8 cellular contexts compared by ENCODE assay signal in the genomic region with DNA sequence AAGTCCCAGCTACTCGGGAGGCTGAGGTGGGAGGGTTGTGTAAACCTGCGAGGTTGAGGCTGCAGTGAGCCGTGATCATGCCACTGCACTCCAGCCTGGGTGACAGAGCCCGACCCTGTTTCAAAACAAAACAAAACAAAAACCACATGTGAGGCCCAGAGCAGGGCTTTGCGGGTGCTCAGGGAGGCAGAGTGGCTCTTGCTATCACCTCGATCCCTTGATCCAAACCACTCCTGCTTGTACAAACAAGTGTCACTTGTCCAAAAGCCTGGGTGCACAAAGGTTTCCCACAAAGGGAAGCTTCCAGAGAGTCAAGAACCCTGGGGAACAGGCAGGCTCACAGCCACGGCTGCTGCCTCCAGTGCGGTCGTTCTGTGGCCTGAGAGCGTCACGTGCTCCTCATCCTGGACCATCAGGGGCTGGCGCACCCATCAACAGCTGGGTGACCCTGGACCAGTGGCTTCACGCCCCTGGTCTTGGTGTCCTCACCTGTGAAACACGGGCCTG.
DNase-seq lines count a peak whose midpoint lies in the region; ATAC-seq and TF ChIP-seq lines count a peak whose summit lies in the region.

No MANE protein-coding gene starts in this region.

- H3K27ac ChIP-seq in liver (ENCODE audit: low read depth in 1 of 2, low read length in 2 of 2) (peak overlapping the region; percentile 59 to 63), stomach (peak overlapping the region; percentile 79 to 99 (median 97))

- H3K27me3 ChIP-seq in liver (ENCODE audit: control insufficient read depth in 4 of 4, insufficient read depth in 4 of 4, low read length in 3 of 4) (no peaks in the 10 kb centered on the region), stomach (no peaks in the 10 kb centered on the region)

- intact Hi-C loops in stomach (cut with DNase I; ENCODE audit: low total_unique reads): no loop called here

- DNase-seq in NCI-H2029 treated with DMSO at 0.1 percent for 48 hours (lab: John Stamatoyannopoulos, UW) (peak; percentile 18), NCI-H2029 (lab: John Stamatoyannopoulos, UW) (no peak), NOMO-1 (lab: John Stamatoyannopoulos, UW; ENCODE audit: unreplicated experiment in 2 of 2) (peak; percentile 62 to 66), stomach (peak; percentile 60), NCI-H526 treated with DMSO at 0.1 percent for 48 hours (lab: John Stamatoyannopoulos, UW) (no peak)
- DNase-seq in activated naive CD4-positive, alpha-beta T cell treated with Interleukin-2 at 50 U/mL for 16 hours: peak; percentile 58

- H3K9ac ChIP-seq in liver (ENCODE audit: low read depth in 1 of 2, low read length in 2 of 2): no peak overlapping the region

- TF ChIP-seq CTCF in liver (IDR thresholded peaks at IDR 0.05; ENCODE audit: low read depth, low read length, missing input control) (no peak), stomach (IDR thresholded peaks at IDR 0.05) (no peak)

- peaks cover 12 to 27% (median 21%) of the 10 kb centered on the region in 4 donors for H3K4me1 ChIP-seq in liver (ENCODE audit: control insufficient read depth in 4 of 4, insufficient read depth in 4 of 4, low read length in 3 of 4)
- H3K4me1 ChIP-seq in stomach: peaks cover 37 to 63% (median 48%) of the 10 kb centered on the region in 4 donors

- H3K4me3 ChIP-seq in liver (ENCODE audit: low read depth in 1 of 3, low read length in 3 of 3): no peak overlapping the region
- H3K4me3 ChIP-seq in stomach: peak overlapping the region in 1 of 4 donors; percentile 10

- TF ChIP-seq RAD21 in liver (IDR thresholded peaks at IDR 0.05): peak; percentile 38 to 49

- peak in 1 of 4 donors; percentile 10 for TF ChIP-seq POLR2A in stomach (IDR thresholded peaks at IDR 0.05)

- H3K9me3 ChIP-seq in liver (ENCODE audit: control insufficient read depth in 4 of 4, low read length in 3 of 4) (no peaks in the 10 kb centered on the region), stomach (no peaks in the 10 kb centered on the region)

- 35% methylated on average over 14 of the region's 14 CpGs for WGBS in liver
- WGBS in stomach, 5 donors: 12 to 26% (median 18%) methylated on average over 12 to 14 of the region's 14 CpGs

- H3K36me3 ChIP-seq in liver (ENCODE audit: control insufficient read depth in 4 of 4, insufficient read depth in 3 of 4, low read depth in 1 of 4, low read length in 3 of 4) (no peaks in the 10 kb centered on the region), stomach (no peaks in the 10 kb centered on the region)

- TF ChIP-seq EP300 in stomach (IDR thresholded peaks at IDR 0.05): no peak

- ATAC-seq in HG03469 (IDR thresholded peaks at IDR 0.05; ENCODE audit: unreplicated experiment): no peak

TF ChIP-seq in liver, 16 proteins besides CTCF, POLR2A, EP300 and RAD21:
- no peak for TF ChIP-seq JUND (IDR thresholded peaks at IDR 0.05)
- TF ChIP-seq, protein P1, sequence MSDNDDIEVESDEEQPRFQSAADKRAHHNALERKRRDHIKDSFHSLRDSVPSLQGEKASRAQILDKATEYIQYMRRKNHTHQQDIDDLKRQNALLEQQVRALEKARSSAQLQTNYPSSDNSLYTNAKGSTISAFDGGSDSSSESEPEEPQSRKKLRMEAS (IDR thresholded peaks at IDR 0.05): no peak
- peak; percentile 17 to 53 for TF ChIP-seq RXRA (IDR thresholded peaks at IDR 0.05)
- peak in 1 of 2 donors; percentile 24 for TF ChIP-seq HNF4A (conservative IDR thresholded peaks at IDR 0.05)
- peak; percentile 36 for TF ChIP-seq FOXA1 (IDR thresholded peaks at IDR 0.05)
- no peak for TF ChIP-seq EGR1 (IDR thresholded peaks at IDR 0.05; ENCODE audit: low read depth in 2 of 2)
- peak; percentile 21 for TF ChIP-seq SP1 (IDR thresholded peaks at IDR 0.05)
- TF ChIP-seq, protein P2, sequence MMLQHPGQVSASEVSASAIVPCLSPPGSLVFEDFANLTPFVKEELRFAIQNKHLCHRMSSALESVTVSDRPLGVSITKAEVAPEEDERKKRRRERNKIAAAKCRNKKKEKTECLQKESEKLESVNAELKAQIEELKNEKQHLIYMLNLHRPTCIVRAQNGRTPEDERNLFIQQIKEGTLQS (IDR thresholded peaks at IDR 0.05): no peak
- TF ChIP-seq, protein P3, sequence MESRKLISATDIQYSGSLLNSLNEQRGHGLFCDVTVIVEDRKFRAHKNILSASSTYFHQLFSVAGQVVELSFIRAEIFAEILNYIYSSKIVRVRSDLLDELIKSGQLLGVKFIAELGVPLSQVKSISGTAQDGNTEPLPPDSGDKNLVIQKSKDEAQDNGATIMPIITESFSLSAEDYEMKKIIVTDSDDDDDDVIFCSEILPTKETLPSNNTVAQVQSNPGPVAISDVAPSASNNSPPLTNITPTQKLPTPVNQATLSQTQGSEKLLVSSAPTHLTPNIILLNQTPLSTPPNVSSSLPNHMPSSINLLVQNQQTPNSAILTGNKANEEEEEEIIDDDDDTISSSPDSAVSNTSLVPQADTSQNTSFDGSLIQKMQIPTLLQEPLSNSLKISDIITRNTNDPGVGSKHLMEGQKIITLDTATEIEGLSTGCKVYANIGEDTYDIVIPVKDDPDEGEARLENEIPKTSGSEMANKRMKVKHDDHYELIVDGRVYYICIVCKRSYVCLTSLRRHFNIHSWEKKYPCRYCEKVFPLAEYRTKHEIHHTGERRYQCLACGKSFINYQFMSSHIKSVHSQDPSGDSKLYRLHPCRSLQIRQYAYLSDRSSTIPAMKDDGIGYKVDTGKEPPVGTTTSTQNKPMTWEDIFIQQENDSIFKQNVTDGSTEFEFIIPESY (IDR thresholded peaks at IDR 0.05): no peak
- no peak for TF ChIP-seq HNF4G (IDR thresholded peaks at IDR 0.05)
- no peak for TF ChIP-seq NR2F2 (IDR thresholded peaks at IDR 0.05)
- TF ChIP-seq YY1 (IDR thresholded peaks at IDR 0.05): peak; percentile 46
- no peak for TF ChIP-seq TAF1 (conservative IDR thresholded peaks at IDR 0.05)
- TF ChIP-seq FOXA2 (IDR thresholded peaks at IDR 0.05): no peak
- TF ChIP-seq GABPA (IDR thresholded peaks at IDR 0.05 in 1 of 2, conservative IDR thresholded peaks at IDR 0.05 in 1 of 2): no peak
- TF ChIP-seq, protein P4, sequence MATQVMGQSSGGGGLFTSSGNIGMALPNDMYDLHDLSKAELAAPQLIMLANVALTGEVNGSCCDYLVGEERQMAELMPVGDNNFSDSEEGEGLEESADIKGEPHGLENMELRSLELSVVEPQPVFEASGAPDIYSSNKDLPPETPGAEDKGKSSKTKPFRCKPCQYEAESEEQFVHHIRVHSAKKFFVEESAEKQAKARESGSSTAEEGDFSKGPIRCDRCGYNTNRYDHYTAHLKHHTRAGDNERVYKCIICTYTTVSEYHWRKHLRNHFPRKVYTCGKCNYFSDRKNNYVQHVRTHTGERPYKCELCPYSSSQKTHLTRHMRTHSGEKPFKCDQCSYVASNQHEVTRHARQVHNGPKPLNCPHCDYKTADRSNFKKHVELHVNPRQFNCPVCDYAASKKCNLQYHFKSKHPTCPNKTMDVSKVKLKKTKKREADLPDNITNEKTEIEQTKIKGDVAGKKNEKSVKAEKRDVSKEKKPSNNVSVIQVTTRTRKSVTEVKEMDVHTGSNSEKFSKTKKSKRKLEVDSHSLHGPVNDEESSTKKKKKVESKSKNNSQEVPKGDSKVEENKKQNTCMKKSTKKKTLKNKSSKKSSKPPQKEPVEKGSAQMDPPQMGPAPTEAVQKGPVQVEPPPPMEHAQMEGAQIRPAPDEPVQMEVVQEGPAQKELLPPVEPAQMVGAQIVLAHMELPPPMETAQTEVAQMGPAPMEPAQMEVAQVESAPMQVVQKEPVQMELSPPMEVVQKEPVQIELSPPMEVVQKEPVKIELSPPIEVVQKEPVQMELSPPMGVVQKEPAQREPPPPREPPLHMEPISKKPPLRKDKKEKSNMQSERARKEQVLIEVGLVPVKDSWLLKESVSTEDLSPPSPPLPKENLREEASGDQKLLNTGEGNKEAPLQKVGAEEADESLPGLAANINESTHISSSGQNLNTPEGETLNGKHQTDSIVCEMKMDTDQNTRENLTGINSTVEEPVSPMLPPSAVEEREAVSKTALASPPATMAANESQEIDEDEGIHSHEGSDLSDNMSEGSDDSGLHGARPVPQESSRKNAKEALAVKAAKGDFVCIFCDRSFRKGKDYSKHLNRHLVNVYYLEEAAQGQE (IDR thresholded peaks at IDR 0.05): no peak
TF ChIP-seq in liver: peak in this region for 5.

Comparison
In these comparisons a context has a peak if more than half of its experiments do, and no peak if none do; other contexts are left out.
1. DNase-seq: peak in NCI-H2029 treated with DMSO at 0.1 percent for 48 hours (single experiment), NOMO-1 (2 of 2), activated naive CD4-positive, alpha-beta T cell treated with Interleukin-2 at 50 U/mL for 16 hours (single experiment) and stomach (single experiment); none in NCI-H2029 (single experiment) and NCI-H526 treated with DMSO at 0.1 percent for 48 hours (single experiment).